ENCODE assay signal across 8 cellular contexts in genomic region chr2:181456660-181457120, GRCh38. TPM values are rescaled to one million over a fixed set of nuclear protein-coding genes. Genes with fewer than 3 reads are reported as not detected.
DNase-seq lines count a peak whose midpoint lies in the region; ATAC-seq, FAIRE-seq and TF ChIP-seq lines count a peak whose summit lies in the region.

No MANE protein-coding gene starts in this region.

- H3K27ac Mint-ChIP-seq in T-helper 1 cell treated with Interleukin-12 subunit alpha and Interleukin-12 subunit beta and Interleukin-4 antibody, amounts not matched to agents 30 μg/mL and 1 μg/mL, for 36 hours, result peak overlapping the region; percentile 93
- peak overlapping the region; percentile 26 for H3K27ac Mint-ChIP-seq in astrocyte (ENCODE audit: unreplicated experiment)

- TF ChIP-seq CTCF in astrocyte (IDR thresholded peaks at IDR 0.05; ENCODE audit: insufficient read depth, low read depth, low read length), result no peak
- TF ChIP-seq CTCF in keratinocyte (optimal IDR thresholded peaks at IDR 0.05 in 1 of 3, IDR thresholded peaks at IDR 0.05 in 1 of 3, conservative IDR thresholded peaks at IDR 0.05 in 1 of 3; ENCODE audit: extremely low read depth in 1 of 3, insufficient read depth in 2 of 3, low read length in 3 of 3), result no peak

- peaks cover 3% of the 10 kb centered on the region for H3K9me3 Mint-ChIP-seq in T-helper 1 cell treated with Interleukin-12 subunit alpha and Interleukin-12 subunit beta and Interleukin-4 antibody, amounts not matched to agents 30 μg/mL and 1 μg/mL, for 36 hours
- H3K9me3 Mint-ChIP-seq in astrocyte (ENCODE audit: unreplicated experiment), result no peaks in the 10 kb centered on the region

- H3K9ac ChIP-seq in astrocyte (ENCODE audit: low read length) (peak overlapping the region; percentile 86), keratinocyte (ENCODE audit: control insufficient read depth, extremely low read depth, insufficient read depth, low read length) (peak overlapping the region; percentile 67)

- H3K4me3 ChIP-seq in astrocyte (ENCODE audit: insufficient read depth, low read depth, low read length) (peak overlapping the region; percentile 82), keratinocyte (ENCODE audit: control insufficient read depth in 2 of 3, extremely low read depth in 1 of 3, insufficient read depth in 2 of 3, low read depth in 1 of 3, low read length in 3 of 3) (peak overlapping the region; percentile 59 to 75 (median 75))

- ATAC-seq in GM19372 (IDR thresholded peaks at IDR 0.05; ENCODE audit: low read depth, unreplicated experiment) (peak; percentile 61), HG03439 (IDR thresholded peaks at IDR 0.05; ENCODE audit: unreplicated experiment) (peak; percentile 67)

- H3K27ac ChIP-seq in astrocyte (ENCODE audit: low read depth, low read length) (peak overlapping the region; percentile 36), keratinocyte (ENCODE audit: control insufficient read depth, insufficient read depth, low read length) (no peak overlapping the region)

- dilution Hi-C loops in keratinocyte (cut with MboI; ENCODE audit: extremely low pct_ligation_motif_present, low sequenced_read_pairs), result no loop called here

- FAIRE-seq in astrocyte (lab: Jason Lieb, UNC) (peak; percentile 37), keratinocyte (lab: Jason Lieb, UNC) (no peak)

- H4K20me1 ChIP-seq in astrocyte (ENCODE audit: insufficient read depth, low read length) (no peaks in the 10 kb centered on the region), keratinocyte (ENCODE audit: control insufficient read depth, extremely low read depth, insufficient read depth, low read length) (no peaks in the 10 kb centered on the region)

- peaks cover 28% of the 10 kb centered on the region for H3K36me3 Mint-ChIP-seq in T-helper 1 cell treated with Interleukin-12 subunit alpha and Interleukin-12 subunit beta and Interleukin-4 antibody, amounts not matched to agents 30 μg/mL and 1 μg/mL, for 36 hours (ENCODE audit: low read depth)
- no peaks in the 10 kb centered on the region for H3K36me3 Mint-ChIP-seq in astrocyte (ENCODE audit: low read depth, unreplicated experiment)

- H2AFZ ChIP-seq in astrocyte (ENCODE audit: low read depth, low read length), result peak overlapping the region; percentile 94
- H2AFZ ChIP-seq in keratinocyte (ENCODE audit: control insufficient read depth, low read length), result peak overlapping the region; percentile 92

- H3K4me1 ChIP-seq in astrocyte (ENCODE audit: insufficient read depth, low read length) (peaks cover 5% of the 10 kb centered on the region), keratinocyte (ENCODE audit: control insufficient read depth, extremely low read depth, insufficient read depth, low read length) (peaks cover 11% of the 10 kb centered on the region)

- DNase-seq in AG20443 (ENCODE audit: low spot score), result peak; percentile 31
- peak; percentile 20 for DNase-seq in astrocyte (ENCODE audit: low read depth)
- no peak for DNase-seq in keratinocyte (ENCODE audit: low read depth, low spot score)
- peak; percentile 31 to 48 for DNase-seq in stimulated activated CD4-positive, alpha-beta T cell treated with anti-CD3 and anti-CD28 coated beads, Interleukin-2, amount 100 ng/mL, for 48 hours
- DNase-seq in HPDE6-E6E7 (ENCODE audit: extremely low spot score), result no peak

- no peaks in the 10 kb centered on the region for H3K9me3 ChIP-seq in astrocyte (ENCODE audit: insufficient read depth, low read depth, low read length)
- H3K9me3 ChIP-seq in keratinocyte (ENCODE audit: control insufficient read depth, low read depth, low read length), result no peaks in the 10 kb centered on the region

- H3K4me2 ChIP-seq in astrocyte (ENCODE audit: low read length), result peak overlapping the region; percentile 95
- H3K4me2 ChIP-seq in keratinocyte (ENCODE audit: control insufficient read depth, extremely low read depth, insufficient read depth, low read depth, low read length), result peak overlapping the region; percentile 90

- H3K36me3 ChIP-seq in astrocyte (ENCODE audit: insufficient read depth, low read length) (no peaks in the 10 kb centered on the region), keratinocyte (ENCODE audit: control insufficient read depth in 2 of 2, extremely low read depth in 1 of 2, insufficient read depth in 2 of 2, low read length in 2 of 2) (no peaks in the 10 kb centered on the region)

- H3K27me3 ChIP-seq in astrocyte (ENCODE audit: insufficient read depth, low read length), result no peaks in the 10 kb centered on the region
- peaks cover 3% of the 10 kb centered on the region for H3K27me3 ChIP-seq in keratinocyte (ENCODE audit: control insufficient read depth, extremely low read depth, insufficient read depth, low read length)

- peaks cover 51% of the 10 kb centered on the region for H3K4me1 Mint-ChIP-seq in T-helper 1 cell treated with Interleukin-12 subunit alpha and Interleukin-12 subunit beta and Interleukin-4 antibody, amounts not matched to agents 30 μg/mL and 1 μg/mL, for 36 hours (ENCODE audit: low read depth)
- peaks cover 6% of the 10 kb centered on the region for H3K4me1 Mint-ChIP-seq in astrocyte (ENCODE audit: low read depth, unreplicated experiment)

- H3K9me1 ChIP-seq in keratinocyte (ENCODE audit: control insufficient read depth, extremely low read depth, insufficient read depth, low read length), result no peaks in the 10 kb centered on the region

- peak overlapping the region; percentile 94 for H3K4me3 Mint-ChIP-seq in T-helper 1 cell treated with Interleukin-12 subunit alpha and Interleukin-12 subunit beta and Interleukin-4 antibody, amounts not matched to agents 30 μg/mL and 1 μg/mL, for 36 hours
- peak overlapping the region; percentile 78 for H3K4me3 Mint-ChIP-seq in astrocyte (ENCODE audit: unreplicated experiment)

- H3K79me2 ChIP-seq in astrocyte (ENCODE audit: insufficient read depth, low read length), result peaks cover 19% of the 10 kb centered on the region
- H3K79me2 ChIP-seq in keratinocyte (ENCODE audit: control insufficient read depth, insufficient read depth, low read length), result no peaks in the 10 kb centered on the region

- H3K27me3 Mint-ChIP-seq in T-helper 1 cell treated with Interleukin-12 subunit alpha and Interleukin-12 subunit beta and Interleukin-4 antibody, amounts not matched to agents 30 μg/mL and 1 μg/mL, for 36 hours (ENCODE audit: low read depth), result no peaks in the 10 kb centered on the region
- peaks cover 11% of the 10 kb centered on the region for H3K27me3 Mint-ChIP-seq in astrocyte (ENCODE audit: low read depth, unreplicated experiment)

RNA-seq across cellular contexts. Expression of gene ITGA4, which starts 0.5 kb away (rescaled TPM):
- 20.0 and 23.5 TPM in 2 replicates for total RNA-seq in astrocyte
- 2.5 to 4.7 TPM (median 4.6 TPM) in 3 replicates for polyA plus RNA-seq in keratinocyte
- polyA plus RNA-seq in keratinocyte (2011; ENCODE audit: low read depth), result 0.31 TPM
- 0.91 and 1.5 TPM in 2 replicates for polyA plus RNA-seq in keratinocyte (2011; cell fraction: cytosol; rRNA removed)
- 3.4 and 4.3 TPM in 2 replicates for polyA plus RNA-seq in keratinocyte (2011; cell fraction: nucleus; rRNA removed)
- polyA plus RNA-seq in keratinocyte (2012; ENCODE audit: low replicate concordance), result 0.21 and 5.5 TPM in 2 replicates
- 1.5 to 10.0 TPM (median 5.3 TPM) in 3 replicates for polyA minus RNA-seq in keratinocyte
- 5.8 TPM for polyA minus RNA-seq in keratinocyte (2011; cell fraction: cytosol; rRNA and poly(A)+ RNA removed)
- 6.2 and 16.3 TPM in 2 replicates for polyA minus RNA-seq in keratinocyte (2011; cell fraction: nucleus; rRNA and poly(A)+ RNA removed)

Comparison
In these comparisons a context has a peak if more than half of its experiments do, and no peak if none do; other contexts are left out.
1. DNase-seq: peak in AG20443 (single experiment), astrocyte (single experiment) and stimulated activated CD4-positive, alpha-beta T cell treated with anti-CD3 and anti-CD28 coated beads, Interleukin-2, amount 100 ng/mL, for 48 hours (2 of 2); none in keratinocyte (single experiment) and HPDE6-E6E7 (single experiment).